14 cellular contexts compared by ENCODE assay signal in genomic region chr7:46786221-46786951, GRCh38.
A peak's percentile ranks its signal among the peaks of the same experiment; 100 is the strongest.
DNase-seq lines count a peak whose midpoint lies in the region; ATAC-seq and TF ChIP-seq lines count a peak whose summit lies in the region.
"Had no signal": no experiment of that assay in that cellular context is flagged by ENCODE, and none has a peak within 500 bp of the region (broad histone marks: within the 10 kb centered on the region; RNA-seq: fewer than 3 reads in every experiment).

No MANE protein-coding gene starts in this region.

- peak; percentile 2 for DNase-seq in GM23248
- peak; percentile 3 for DNase-seq in SHP77 treated with DMSO at 0.1 percent for 48 hours (lab: John Stamatoyannopoulos, UW)
- DNase-seq in fibroblast of villous mesenchyme (ENCODE audit: low read depth) = peak; percentile 12
- peak; percentile 26 for DNase-seq in prostate gland (ENCODE audit: low spot score)
- no peak for DNase-seq in mesenteric fat pad (ENCODE audit: low spot score)
- no peak for DNase-seq in GM19238 (ENCODE audit: insufficient read length, low spot score)
- no peak for DNase-seq in substantia nigra (lab: John Stamatoyannopoulos, UW)
- DNase-seq: activated T-cell treated with anti-CD3 and anti-CD28 coated beads, Interleukin-2, amount 50 U/mL, for 48 hours; COR-L47; kidney; NCI-H510A; SIG-M5; stimulated activated naive CD4-positive, alpha-beta T cell treated with Interleukin-2 at 50 U/mL for 16 hours had no signal

- H3K4me1 ChIP-seq in GM23248 (ENCODE audit: insufficient read depth) (peaks cover 13% of the 10 kb centered on the region), prostate gland (replicated peaks) (no peaks in the 10 kb centered on the region)

- no peaks in the 10 kb centered on the region for H3K9me3 ChIP-seq in GM23248 (ENCODE audit: low read depth)
- H3K9me3 ChIP-seq in prostate gland = no peaks in the 10 kb centered on the region

- H3K9ac ChIP-seq in GM23248 = no peak overlapping the region

- in situ Hi-C loops in GM23248 (cut with MboI) = no loop called here

- H3K27me3 ChIP-seq in GM23248 (replicated peaks; ENCODE audit: insufficient read depth) (no peaks in the 10 kb centered on the region), prostate gland (replicated peaks; ENCODE audit: insufficient read depth) (no peaks in the 10 kb centered on the region)

- 87 to 89% methylated on average over 8 of the region's 8 CpGs for WGBS in GM23248 (ENCODE audit: low coverage in 1 of 2, low lambda C conversion rate in 2 of 2, missing lambda C conversion rate in 2 of 2), 2 experiments
- 57% methylated on average over 8 of the region's 8 CpGs for WGBS in prostate gland

- H4K20me1 ChIP-seq in GM23248 (ENCODE audit: insufficient read depth) = no peaks in the 10 kb centered on the region

- H3K36me3 ChIP-seq in GM23248 (ENCODE audit: low read depth) (no peaks in the 10 kb centered on the region), prostate gland (no peaks in the 10 kb centered on the region)

- no peak overlapping the region for H3K4me2 ChIP-seq in GM23248 (ENCODE audit: unreplicated experiment)

- H3K27ac ChIP-seq in GM23248 (no peak overlapping the region), prostate gland (no peak overlapping the region), substantia nigra (ENCODE audit: low read depth, low read length, poor library complexity, severe bottlenecking) (no peak overlapping the region)

- no peaks in the 10 kb centered on the region for H3F3A ChIP-seq in GM23248 (ENCODE audit: insufficient read depth)

- TF ChIP-seq POLR2A in prostate gland (IDR thresholded peaks at IDR 0.05) = no peak

- no peak overlapping the region for H2AFZ ChIP-seq in GM23248

- no peaks in the 10 kb centered on the region for H3K9me2 ChIP-seq in GM23248 (ENCODE audit: insufficient read depth)

- H3K4me3 ChIP-seq in GM23248 (no peak overlapping the region), fibroblast of villous mesenchyme (ENCODE audit: low read depth, low read length) (no peak overlapping the region), prostate gland (no peak overlapping the region)

- H3K79me2 ChIP-seq in GM23248 (ENCODE audit: insufficient read depth) = no peaks in the 10 kb centered on the region

- TF ChIP-seq CTCF in fibroblast of villous mesenchyme (IDR thresholded peaks at IDR 0.05; ENCODE audit: insufficient read depth, low read depth, low read length) = no peak
- TF ChIP-seq CTCF in prostate gland (IDR thresholded peaks at IDR 0.05) = no peak

- ATAC-seq in HG03097 (IDR thresholded peaks at IDR 0.05; ENCODE audit: low FRiP score, unreplicated experiment) = no peak

- intact Hi-C loops in prostate gland (cut with DNase I) = no loop called here

Comparison
In these comparisons a context has a peak if more than half of its experiments do, and no peak if none do; other contexts are left out.
1. DNase-seq: peak in GM23248 (single experiment), SHP77 treated with DMSO at 0.1 percent for 48 hours (single experiment), fibroblast of villous mesenchyme (single experiment) and prostate gland (single experiment); none in mesenteric fat pad (single experiment), GM19238 (single experiment) and substantia nigra (0 of 49).